Comparison of ENCODE assay signal across 23 cellular contexts in genomic region chr5:53099546-53099945, GRCh38. TPM values are rescaled to one million over a fixed set of nuclear protein-coding genes. Genes with fewer than 3 reads are reported as not detected.
A peak's percentile ranks its signal among the peaks of the same experiment; 100 is the strongest.
DNase-seq lines count a peak whose midpoint lies in the region; ATAC-seq and TF ChIP-seq lines count a peak whose summit lies in the region.
"Had no signal": no experiment of that assay in that cellular context is flagged by ENCODE, and none has a peak within 500 bp of the region (broad histone marks: within the 10 kb centered on the region; RNA-seq: fewer than 3 reads in every experiment).

No MANE protein-coding gene starts in this region.

- ATAC-seq in CD4-positive, CD25-positive, alpha-beta regulatory T cell (ENCODE audit: low read depth in 2 of 2) = no peak
- no peak for ATAC-seq in upper lobe of right lung
- ATAC-seq: CD8-positive, alpha-beta T cell; sciatic nerve had no signal

- H3K36me3 Mint-ChIP-seq in CD4-positive, CD25-positive, alpha-beta regulatory T cell = peaks cover 43% of the 10 kb centered on the region

- TF ChIP-seq CTCF in astrocyte of the spinal cord (IDR thresholded peaks at IDR 0.05; ENCODE audit: low read depth, low read length) (no peak), upper lobe of right lung (IDR thresholded peaks at IDR 0.05) (no peak), coronary artery (IDR thresholded peaks at IDR 0.05) (no peak)

- no peaks in the 10 kb centered on the region for H3K27me3 ChIP-seq in CD4-positive, CD25-positive, alpha-beta regulatory T cell (ENCODE audit: control insufficient read depth, insufficient read depth, low read length)
- H3K27me3 ChIP-seq in GM23248 (replicated peaks; ENCODE audit: insufficient read depth) (no peaks in the 10 kb centered on the region), upper lobe of right lung (no peaks in the 10 kb centered on the region)
- H3K27me3 ChIP-seq: SJCRH30, stomach had no signal

- 74 to 75% methylated on average over 2 of the region's 2 CpGs for WGBS in GM23248 (ENCODE audit: low coverage in 1 of 2, low lambda C conversion rate in 2 of 2, missing lambda C conversion rate in 2 of 2), 2 experiments

- H3K27ac Mint-ChIP-seq in CD4-positive, CD25-positive, alpha-beta regulatory T cell = peak overlapping the region in 2 of 3 donors; percentile 40 to 57

- H3K9me3 Mint-ChIP-seq in CD4-positive, CD25-positive, alpha-beta regulatory T cell = no peaks in the 10 kb centered on the region
- H3K9me3 Mint-ChIP-seq: CD8-positive, alpha-beta T cell had no signal

- H3K4me2 ChIP-seq in GM23248 (ENCODE audit: unreplicated experiment) = no peak overlapping the region

- H3K9me2 ChIP-seq in GM23248 (ENCODE audit: insufficient read depth) = no peaks in the 10 kb centered on the region

- no peak overlapping the region for H3K27ac ChIP-seq in CD4-positive, CD25-positive, alpha-beta regulatory T cell (ENCODE audit: insufficient read depth, low read length, poor library complexity, severe bottlenecking)
- peak overlapping the region; percentile 6; the same call in 1 of the 2 replicates for H3K27ac ChIP-seq in GM23248
- H3K27ac ChIP-seq in upper lobe of right lung = no peak overlapping the region
- H3K27ac ChIP-seq in coronary artery = peak overlapping the region in 1 of 2 donors; percentile 75
- H3K27ac ChIP-seq: SJCRH30, stomach had no signal

- no peaks in the 10 kb centered on the region for H3K4me1 ChIP-seq in CD4-positive, CD25-positive, alpha-beta regulatory T cell (ENCODE audit: control insufficient read depth, insufficient read depth, low read length, poor library complexity, severe bottlenecking)
- H3K4me1 ChIP-seq in GM23248 (ENCODE audit: insufficient read depth) (peaks cover 14% of the 10 kb centered on the region; the same call in 1 of the 2 replicates), upper lobe of right lung (no peaks in the 10 kb centered on the region)
- H3K4me1 ChIP-seq: SJCRH30, stomach had no signal

- peaks cover 57% of the 10 kb centered on the region for H3K36me3 ChIP-seq in CD4-positive, CD25-positive, alpha-beta regulatory T cell (ENCODE audit: control insufficient read depth, insufficient read depth, low read length)
- H3K36me3 ChIP-seq in GM23248 (ENCODE audit: low read depth) (peaks cover 35% of the 10 kb centered on the region; the same call in 1 of the 2 replicates), upper lobe of right lung (peaks cover 71% of the 10 kb centered on the region)

- H3K79me2 ChIP-seq in GM23248 (ENCODE audit: insufficient read depth) = no peaks in the 10 kb centered on the region

- H3K9me3 ChIP-seq in CD4-positive, CD25-positive, alpha-beta regulatory T cell (ENCODE audit: control insufficient read depth in 2 of 2, low read length in 2 of 2) = no peaks in the 10 kb centered on the region
- H3K9me3 ChIP-seq in GM23248 (ENCODE audit: low read depth) (no peaks in the 10 kb centered on the region), upper lobe of right lung (no peaks in the 10 kb centered on the region)
- H3K9me3 ChIP-seq: SJCRH30, stomach had no signal

- no peak overlapping the region for H2AFZ ChIP-seq in GM23248

- H3K4me3 ChIP-seq in CD4-positive, CD25-positive, alpha-beta regulatory T cell (ENCODE audit: low read depth, low read length) = no peak overlapping the region
- H3K4me3 ChIP-seq in GM23248 = no peak overlapping the region
- no peak overlapping the region for H3K4me3 ChIP-seq in astrocyte of the spinal cord (ENCODE audit: low read depth, low read length)
- no peak overlapping the region for H3K4me3 ChIP-seq in upper lobe of right lung
- H3K4me3 ChIP-seq in coronary artery = no peak overlapping the region
- H3K4me3 ChIP-seq: SJCRH30, stomach had no signal

- no peak for DNase-seq in CD4-positive, CD25-positive, alpha-beta regulatory T cell
- DNase-seq in GM23248 (peak; percentile 13), astrocyte of the spinal cord (ENCODE audit: low read depth, low spot score) (peak; percentile 30), left kidney (ENCODE audit: low read depth, low spot score) (peak; percentile 39), upper lobe of right lung (no peak), SIG-M5 treated with dmso at 0.1 percent for 504 hours (lab: John Stamatoyannopoulos, UW; ENCODE audit: unreplicated experiment) (no peak), coronary artery (ENCODE audit: low spot score) (no peak), NCI-H146 treated with DMSO at 0.1 percent for 48 hours (lab: John Stamatoyannopoulos, UW; ENCODE audit: unreplicated experiment) (no peak)
- DNase-seq: activated CD4-positive, alpha-beta T cell treated with anti-CD3 and anti-CD28 coated beads for 1 hour; activated effector memory CD4-positive, alpha-beta T cell treated with Interleukin-2 at 50 U/mL for 16 hours; anterior cingulate cortex; CD8-positive, alpha-beta T cell; cortex of kidney; foreskin fibroblast; KG1; NCI-H1105; NCI-H748 treated with DMSO at 0.1 percent for 48 hours; nucleus accumbens; OCI-M1; SJCRH30; stimulated activated CD4-positive, alpha-beta T cell treated with anti-CD3 and anti-CD28 coated beads, Interleukin-1b, Interleukin-23, amount 100 ng/mL, for 48 hours; stomach had no signal

- H3K9ac ChIP-seq in GM23248 = no peak overlapping the region

- H4K20me1 ChIP-seq in GM23248 (ENCODE audit: insufficient read depth) = no peaks in the 10 kb centered on the region

- H3K27me3 Mint-ChIP-seq in CD4-positive, CD25-positive, alpha-beta regulatory T cell = no peaks in the 10 kb centered on the region

- intact Hi-C loops in upper lobe of right lung (cut with DNase I) = loop anchor here (5.0 kb wide), 1 partner anchor 152 kb away; no protein-coding TSS in a partner anchor

- peaks cover 66% of the 10 kb centered on the region for H3F3A ChIP-seq in GM23248 (ENCODE audit: insufficient read depth)

- in situ Hi-C loops in GM23248 (cut with MboI) = loop anchor here (5.0 to 25.0 kb wide), 2 partner anchors 152 to 387 kb away; no protein-coding TSS in a partner anchor
- in situ Hi-C loops in astrocyte of the spinal cord (cut with HindIII; ENCODE audit: low sequenced_read_pairs) = no loop called here

- no peak overlapping the region for H3K4me3 Mint-ChIP-seq in CD4-positive, CD25-positive, alpha-beta regulatory T cell
- H3K4me3 Mint-ChIP-seq: CD8-positive, alpha-beta T cell had no signal

- peaks cover 9 to 13% (median 9%) of the 10 kb centered on the region in 4 donors for H3K4me1 Mint-ChIP-seq in CD4-positive, CD25-positive, alpha-beta regulatory T cell

RNA-seq across cellular contexts. Expression of gene MOCS2, which starts 10.0 kb away (rescaled TPM):
- 14.1 TPM for total RNA-seq in CD4-positive, CD25-positive, alpha-beta regulatory T cell
- polyA plus RNA-seq in CD4-positive, CD25-positive, alpha-beta regulatory T cell = 10 to 100 TPM; 34.1 to 44.7 (median 37.5) TPM
- total RNA-seq in GM23248 (2014; rRNA removed; shearing (Covaris generic)) = 48.1 and 55.9 TPM in 2 replicates
- polyA plus RNA-seq in GM23248 (2016; fragmentation: Nextera tagmentation; extraction: Ambion mirVana) = 80.5 and 83.7 TPM in 2 replicates
- total RNA-seq in upper lobe of right lung = 33.0 TPM

Comparison
In these comparisons a context has a peak if more than half of its experiments do, and no peak if none do; other contexts are left out.
1. DNase-seq: peak in GM23248 (single experiment), astrocyte of the spinal cord (single experiment) and left kidney (single experiment); none in CD4-positive, CD25-positive, alpha-beta regulatory T cell (0 of 3), upper lobe of right lung (single experiment), SIG-M5 treated with dmso at 0.1 percent for 504 hours (single experiment), coronary artery (single experiment) and NCI-H146 treated with DMSO at 0.1 percent for 48 hours (single experiment).